8 cellular contexts compared by ENCODE assay signal in genomic region chr1:225427249-225428065, GRCh38. TPM values are rescaled to one million over a fixed set of nuclear protein-coding genes. Genes with fewer than 3 reads are reported as not detected.
DNase-seq lines count a peak whose midpoint lies in the region; ATAC-seq and TF ChIP-seq lines count a peak whose summit lies in the region.

TSS of gene LBR (minus strand) at chr1:225428038. CDS start at chr1:225424075, 3,963 bp downstream.

- WGBS in thymus, result under 1% methylated on average over 93 of the region's 93 CpGs

- H3K36me3 Mint-ChIP-seq in endothelial cell (ENCODE audit: low read depth, unreplicated experiment), result peaks cover 3% of the 10 kb centered on the region

- H3K9me3 Mint-ChIP-seq in endothelial cell (ENCODE audit: unreplicated experiment), result no peaks in the 10 kb centered on the region

- peak within 1 kb of the TSS; percentile 88 to 97 (median 91) for H3K4me2 ChIP-seq in BLaER1 treated with 17β-estradiol and CSF1 and Interleukin-3, amounts not matched to agents 10 nM and 100 nM

- peak within 1 kb of the TSS; percentile 81 to 100 (median 97) for H3K27ac ChIP-seq in BLaER1 treated with 17β-estradiol and CSF1 and Interleukin-3, amounts not matched to agents 10 nM and 100 nM
- peak within 1 kb of the TSS; percentile 97 for H3K27ac ChIP-seq in thymus (ENCODE audit: low read depth)

- peak; percentile 38 for ATAC-seq in GM19035 (IDR thresholded peaks at IDR 0.05; ENCODE audit: unreplicated experiment)
- ATAC-seq in HG03159 (IDR thresholded peaks at IDR 0.05; ENCODE audit: unreplicated experiment), result peak; percentile 37

- peaks cover 7 to 25% (median 17%) of the 10 kb centered on the region in 11 experiments; a peak in 19 of 22 replicates for H3K36me3 ChIP-seq in BLaER1 treated with 17β-estradiol and CSF1 and Interleukin-3, amounts not matched to agents 10 nM and 100 nM
- H3K36me3 ChIP-seq in thymus (ENCODE audit: control insufficient read depth, insufficient read depth), result peaks cover 8% of the 10 kb centered on the region

- no peak for TF ChIP-seq CTCF in endothelial cell (IDR thresholded peaks at IDR 0.05; ENCODE audit: unreplicated experiment)

- peaks cover 53% of the 10 kb centered on the region for H3K4me1 Mint-ChIP-seq in endothelial cell (ENCODE audit: unreplicated experiment)

- peaks cover 14% of the 10 kb centered on the region for H3K27me3 Mint-ChIP-seq in endothelial cell (ENCODE audit: unreplicated experiment)

- peak within 1 kb of the TSS; percentile 82 to 98 (median 94) for H3K4me3 ChIP-seq in BLaER1 treated with 17β-estradiol and CSF1 and Interleukin-3, amounts not matched to agents 10 nM and 100 nM
- H3K4me3 ChIP-seq in mononuclear cell (ENCODE audit: low read length) (peak within 1 kb of the TSS; percentile 88), thymus (ENCODE audit: low read length) (peak within 1 kb of the TSS; percentile 96)

- H3K9me3 ChIP-seq in BLaER1 treated with 17β-estradiol and CSF1 and Interleukin-3, amounts not matched to agents 10 nM and 100 nM (replicated peaks in 1 of 11), result peaks cover 8 to 16% (median 15%) of the 10 kb centered on the region in 11 experiments; a peak in 18 of 22 replicates
- no peaks in the 10 kb centered on the region for H3K9me3 ChIP-seq in mononuclear cell (ENCODE audit: low read depth, low read length)
- H3K9me3 ChIP-seq in thymus (ENCODE audit: control insufficient read depth), result no peaks in the 10 kb centered on the region

- DNase-seq in UCSD-AML1 (lab: John Stamatoyannopoulos, UW; ENCODE audit: unreplicated experiment) (peak; percentile 57), endothelial cell (ENCODE audit: low spot score) (no peak), inferior parietal cortex (ENCODE audit: extremely low spot score) (no peak)

- peak within 1 kb of the TSS; percentile 91 to 99 (median 98) for H3K9ac ChIP-seq in BLaER1 treated with 17β-estradiol and CSF1 and Interleukin-3, amounts not matched to agents 10 nM and 100 nM

- H3K27me3 ChIP-seq in BLaER1 treated with 17β-estradiol and CSF1 and Interleukin-3, amounts not matched to agents 10 nM and 100 nM, result no peaks in the 10 kb centered on the region
- no peaks in the 10 kb centered on the region for H3K27me3 ChIP-seq in mononuclear cell (ENCODE audit: insufficient read depth, low read length)
- no peaks in the 10 kb centered on the region for H3K27me3 ChIP-seq in thymus (ENCODE audit: control insufficient read depth, insufficient read depth)

- H3K4me1 ChIP-seq in BLaER1 treated with 17β-estradiol and CSF1 and Interleukin-3, amounts not matched to agents 10 nM and 100 nM, result peaks cover 48 to 58% (median 51%) of the 10 kb centered on the region in 10 experiments
- H3K4me1 ChIP-seq in mononuclear cell (ENCODE audit: insufficient read depth, low read length) (peaks cover 55% of the 10 kb centered on the region), thymus (ENCODE audit: control insufficient read depth, insufficient read depth, low read length) (peaks cover 14% of the 10 kb centered on the region)

- peaks cover 29 to 53% (median 48%) of the 10 kb centered on the region in 11 experiments; a peak in 21 of 22 replicates for H4K20me1 ChIP-seq in BLaER1 treated with 17β-estradiol and CSF1 and Interleukin-3, amounts not matched to agents 10 nM and 100 nM

- peak within 1 kb of the TSS; percentile 91 for H3K27ac Mint-ChIP-seq in endothelial cell (ENCODE audit: unreplicated experiment)

- peak within 1 kb of the TSS; percentile 97 for H3K4me3 Mint-ChIP-seq in endothelial cell (ENCODE audit: unreplicated experiment)

RNA-seq across cellular contexts. Expression of gene LBR, which starts in this region (rescaled TPM):
- total RNA-seq in endothelial cell (ENCODE audit: unreplicated experiment), result 178 TPM
- total RNA-seq in mononuclear cell, result 61.4 TPM
- 71.1 TPM for polyA plus RNA-seq in thymus
